ENCODE assay signal across 10 cellular contexts in the genomic region with DNA sequence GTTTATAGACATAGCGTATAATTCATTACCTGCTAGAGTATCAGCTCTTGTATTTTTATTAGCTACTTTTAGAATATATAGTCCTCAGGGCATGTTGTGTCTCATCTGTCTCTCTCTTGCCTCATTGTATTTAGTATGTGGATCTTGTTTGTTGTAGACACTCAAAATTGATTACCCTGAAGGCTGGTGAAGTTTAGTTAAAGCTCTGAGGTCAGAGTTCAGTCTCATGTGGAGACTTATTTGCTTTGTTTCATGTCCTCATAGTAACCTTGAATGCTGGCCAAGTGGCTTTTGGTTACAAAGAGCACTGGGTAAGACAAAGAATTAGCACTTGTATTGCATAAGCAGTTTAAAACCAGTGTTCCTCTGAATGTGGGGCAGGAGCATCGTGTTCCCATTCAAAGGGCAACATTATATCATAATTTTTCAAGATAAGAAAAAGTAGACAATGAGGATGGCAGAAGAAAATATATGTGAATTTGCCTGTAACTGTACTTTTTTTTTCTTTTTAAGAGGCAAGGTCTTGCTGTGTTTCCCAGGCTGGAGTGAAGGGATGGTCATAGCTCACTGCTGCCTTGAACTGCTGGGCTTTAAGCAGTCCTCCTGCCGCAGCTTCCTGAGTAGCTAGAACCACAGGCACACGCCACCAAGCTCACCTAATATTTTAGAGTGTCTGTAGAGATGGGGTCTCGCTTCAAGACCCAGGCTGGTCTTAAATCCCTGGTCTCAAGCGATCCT. TPM values are rescaled to one million over a fixed set of nuclear protein-coding genes. Genes with fewer than 3 reads are reported as not detected.
DNase-seq lines count a peak whose midpoint lies in the region; ATAC-seq and TF ChIP-seq lines count a peak whose summit lies in the region.
"Had no signal": no experiment of that assay in that cellular context is flagged by ENCODE, and none has a peak within 500 bp of the region (broad histone marks: within the 10 kb centered on the region; RNA-seq: fewer than 3 reads in every experiment).

No MANE protein-coding gene starts in this region.

- H3K4me3 Mint-ChIP-seq in activated CD8-positive, alpha-beta T cell treated with anti-CD3 and anti-CD28 coated beads for 36 hours, result no peak overlapping the region
- no peak overlapping the region for H3K4me3 Mint-ChIP-seq in activated CD8-positive, alpha-beta T cell treated with anti-CD3 and anti-CD28 coated beads, Interleukin-2, amount 10 ng/mL, durations not matched to agents 7 days and 5 days

- no peaks in the 10 kb centered on the region for H3K9me2 ChIP-seq in hepatocyte (replicated peaks; ENCODE audit: insufficient read depth)

- H3F3A ChIP-seq in smooth muscle cell (ENCODE audit: low read depth), result no peaks in the 10 kb centered on the region

- H3K36me3 ChIP-seq in hepatocyte (replicated peaks; ENCODE audit: insufficient read depth, low read depth) (no peaks in the 10 kb centered on the region), tibial nerve (peaks cover 0 to 6% (median 0%) of the 10 kb centered on the region in 3 donors), smooth muscle cell (ENCODE audit: low read depth) (no peaks in the 10 kb centered on the region)

- H3K27me3 Mint-ChIP-seq in activated CD8-positive, alpha-beta T cell treated with anti-CD3 and anti-CD28 coated beads for 36 hours, result no peaks in the 10 kb centered on the region
- no peaks in the 10 kb centered on the region for H3K27me3 Mint-ChIP-seq in activated CD8-positive, alpha-beta T cell treated with anti-CD3 and anti-CD28 coated beads, Interleukin-2, amount 10 ng/mL, durations not matched to agents 7 days and 5 days (ENCODE audit: low read depth)

- H4K20me1 ChIP-seq in hepatocyte (ENCODE audit: insufficient read depth, poor library complexity, severe bottlenecking) (no peaks in the 10 kb centered on the region), smooth muscle cell (ENCODE audit: low read depth) (peaks cover 11% of the 10 kb centered on the region)

- TF ChIP-seq EP300 in tibial nerve (IDR thresholded peaks at IDR 0.05), result peak in 1 of 2 donors; percentile 78

- no peak overlapping the region for H2AFZ ChIP-seq in hepatocyte
- no peak overlapping the region for H2AFZ ChIP-seq in smooth muscle cell (ENCODE audit: low read depth)

- H3K4me3 ChIP-seq in hepatocyte, result no peak overlapping the region
- no peak overlapping the region for H3K4me3 ChIP-seq in tibial nerve
- no peak overlapping the region for H3K4me3 ChIP-seq in smooth muscle cell
- H3K4me3 ChIP-seq: skin epidermis had no signal

- CTCF ChIA-PET in activated CD8-positive, alpha-beta T cell treated with anti-CD3 and anti-CD28 coated beads for 36 hours (lab: Charles Lee), result interaction anchor here (1.6 kb wide), 1 partner anchor 171 kb away, joined by 5 read pairs; no protein-coding TSS in a partner anchor
- CTCF ChIA-PET in activated CD8-positive, alpha-beta T cell treated with anti-CD3 and anti-CD28 coated beads, Interleukin-2, amount 10 ng/mL, durations not matched to agents 7 days and 5 days (lab: Charles Lee), result no interaction called here

- H3K9me3 ChIP-seq in hepatocyte (ENCODE audit: low read depth), result no peaks in the 10 kb centered on the region
- H3K9me3 ChIP-seq in tibial nerve, result no peaks in the 10 kb centered on the region
- no peaks in the 10 kb centered on the region for H3K9me3 ChIP-seq in smooth muscle cell (replicated peaks; ENCODE audit: low read depth)

- H3K4me2 ChIP-seq in hepatocyte, result peak overlapping the region; percentile 57
- H3K4me2 ChIP-seq in smooth muscle cell, result no peak overlapping the region

- H3K79me2 ChIP-seq in hepatocyte, result peaks cover 50% of the 10 kb centered on the region
- H3K79me2 ChIP-seq in smooth muscle cell (ENCODE audit: low read depth), result peaks cover 25% of the 10 kb centered on the region

- peaks cover 25% of the 10 kb centered on the region for H3K36me3 Mint-ChIP-seq in activated CD8-positive, alpha-beta T cell treated with anti-CD3 and anti-CD28 coated beads for 36 hours (ENCODE audit: low read depth)
- H3K36me3 Mint-ChIP-seq in activated CD8-positive, alpha-beta T cell treated with anti-CD3 and anti-CD28 coated beads, Interleukin-2, amount 10 ng/mL, durations not matched to agents 7 days and 5 days (ENCODE audit: low read depth), result peaks cover 15% of the 10 kb centered on the region

- 74% methylated on average over 6 of the region's 6 CpGs for WGBS in hepatocyte (ENCODE audit: low lambda C conversion rate, missing lambda C conversion rate)
- 66 to 74% methylated on average over 6 of the region's 6 CpGs for WGBS in tibial nerve, 2 donors
- 94% methylated on average over 6 of the region's 6 CpGs for WGBS in smooth muscle cell (ENCODE audit: low lambda C conversion rate)

- H3K4me1 ChIP-seq in hepatocyte (ENCODE audit: insufficient read depth) (peaks cover 37% of the 10 kb centered on the region), tibial nerve (peaks cover 0 to 66% (median 23%) of the 10 kb centered on the region in 4 donors), smooth muscle cell (ENCODE audit: low read depth) (peaks cover 6% of the 10 kb centered on the region)

- H3K27me3 ChIP-seq in hepatocyte, result no peaks in the 10 kb centered on the region
- H3K27me3 ChIP-seq in tibial nerve, result no peaks in the 10 kb centered on the region
- H3K27me3 ChIP-seq in smooth muscle cell (ENCODE audit: low read depth), result no peaks in the 10 kb centered on the region

- no peak for ATAC-seq in activated CD8-positive, alpha-beta T cell treated with anti-CD3 and anti-CD28 coated beads for 36 hours
- no peak for ATAC-seq in activated CD8-positive, alpha-beta T cell treated with anti-CD3 and anti-CD28 coated beads, Interleukin-2, amount 10 ng/mL, durations not matched to agents 7 days and 5 days
- ATAC-seq in GM18873 (IDR thresholded peaks at IDR 0.05; ENCODE audit: low FRiP score, unreplicated experiment), result no peak
- ATAC-seq: Panc1 had no signal

- DNase-seq in activated CD8-positive, alpha-beta T cell treated with anti-CD3 and anti-CD28 coated beads for 36 hours, result no peak
- no peak for DNase-seq in activated CD8-positive, alpha-beta T cell treated with anti-CD3 and anti-CD28 coated beads, Interleukin-2, amount 10 ng/mL, durations not matched to agents 7 days and 5 days
- DNase-seq in RPMI7951 (ENCODE audit: low read depth), result peak; percentile 19
- DNase-seq in hepatocyte (ENCODE audit: low spot score), result peak; percentile 34
- DNase-seq in tibial nerve (ENCODE audit: low spot score in 2 of 2), result peak in 1 of 2 donors; percentile 72
- no peak for DNase-seq in smooth muscle cell (lab: John Stamatoyannopoulos, UW; ENCODE audit: unreplicated experiment)
- DNase-seq in NCI-H2227 treated with DMSO at 0.1 percent for 48 hours (lab: John Stamatoyannopoulos, UW), result no peak

- H3K27ac ChIP-seq in hepatocyte, result peak overlapping the region; percentile 66
- peak overlapping the region in 3 of 4 donors; percentile 22 to 73 (median 48) for H3K27ac ChIP-seq in tibial nerve
- no peak overlapping the region for H3K27ac ChIP-seq in smooth muscle cell (ENCODE audit: low read depth)

- H3K9me3 Mint-ChIP-seq in activated CD8-positive, alpha-beta T cell treated with anti-CD3 and anti-CD28 coated beads for 36 hours, result no peaks in the 10 kb centered on the region
- H3K9me3 Mint-ChIP-seq in activated CD8-positive, alpha-beta T cell treated with anti-CD3 and anti-CD28 coated beads, Interleukin-2, amount 10 ng/mL, durations not matched to agents 7 days and 5 days (ENCODE audit: insufficient read depth), result no peaks in the 10 kb centered on the region

- H3K4me1 Mint-ChIP-seq in activated CD8-positive, alpha-beta T cell treated with anti-CD3 and anti-CD28 coated beads for 36 hours (ENCODE audit: low read depth), result peaks cover 54% of the 10 kb centered on the region
- peaks cover 11% of the 10 kb centered on the region for H3K4me1 Mint-ChIP-seq in activated CD8-positive, alpha-beta T cell treated with anti-CD3 and anti-CD28 coated beads, Interleukin-2, amount 10 ng/mL, durations not matched to agents 7 days and 5 days (ENCODE audit: low read depth)

- H3K9ac ChIP-seq in smooth muscle cell (ENCODE audit: low read depth), result no peak overlapping the region

- TF ChIP-seq CTCF in activated CD8-positive, alpha-beta T cell treated with anti-CD3 and anti-CD28 coated beads for 36 hours (IDR thresholded peaks at IDR 0.05), result no peak
- TF ChIP-seq CTCF in hepatocyte (IDR thresholded peaks at IDR 0.05; ENCODE audit: poor library complexity) (no peak), tibial nerve (IDR thresholded peaks at IDR 0.05) (no peak), smooth muscle cell (IDR thresholded peaks at IDR 0.05; ENCODE audit: borderline replicate concordance, insufficient read depth, poor library complexity, severe bottlenecking) (no peak)

- intact Hi-C loops in activated CD8-positive, alpha-beta T cell treated with anti-CD3 and anti-CD28 coated beads for 36 hours (cut with micrococcal nuclease), result no loop called here

- peak overlapping the region; percentile 4 for H3K27ac Mint-ChIP-seq in activated CD8-positive, alpha-beta T cell treated with anti-CD3 and anti-CD28 coated beads for 36 hours
- no peak overlapping the region for H3K27ac Mint-ChIP-seq in activated CD8-positive, alpha-beta T cell treated with anti-CD3 and anti-CD28 coated beads, Interleukin-2, amount 10 ng/mL, durations not matched to agents 7 days and 5 days

- no peak for TF ChIP-seq POLR2A in tibial nerve (IDR thresholded peaks at IDR 0.05)

- POLR2A ChIA-PET in activated CD8-positive, alpha-beta T cell treated with anti-CD3 and anti-CD28 coated beads for 36 hours (lab: Charles Lee), result interaction anchor here (0.8 to 1.9 kb wide), 2 partner anchors 17 to 30 kb away, joined by 3 to 6 read pairs; partner anchors contain the start of genes CNST and TFB2M
- POLR2A ChIA-PET in activated CD8-positive, alpha-beta T cell treated with anti-CD3 and anti-CD28 coated beads, Interleukin-2, amount 10 ng/mL, durations not matched to agents 7 days and 5 days (lab: Charles Lee), result no interaction called here

RNA-seq across cellular contexts. Expression of gene CNST, which starts 17.4 kb away (rescaled TPM):
- total RNA-seq in activated CD8-positive, alpha-beta T cell treated with anti-CD3 and anti-CD28 coated beads for 36 hours, result 10 to 100 TPM; 23.5 to 25.1 TPM
- total RNA-seq in activated CD8-positive, alpha-beta T cell treated with anti-CD3 and anti-CD28 coated beads, Interleukin-2, amount 10 ng/mL, durations not matched to agents 7 days and 5 days, result 10 to 100 TPM; 26.9 to 30.4 TPM
- total RNA-seq in RPMI7951 (2014; rRNA removed; shearing (Covaris generic)), result 12.0 and 12.3 TPM in 2 replicates
- 16.2 and 16.4 TPM in 2 replicates for total RNA-seq in hepatocyte
- 6.1 and 7.1 TPM in 2 replicates for polyA plus RNA-seq in hepatocyte
- total RNA-seq in tibial nerve, result 10 to 100 TPM; 16.5 to 20.3 (median 17.9) TPM
- 11.0 and 16.9 TPM in 2 replicates for total RNA-seq in smooth muscle cell
- polyA plus RNA-seq in smooth muscle cell, result 6.7 and 7.3 TPM in 2 replicates

RNA-seq across cellular contexts. Expression of gene TFB2M, which starts 17.6 kb away (rescaled TPM):
- 10 to 100 TPM; 16.0 TPM for total RNA-seq in activated CD8-positive, alpha-beta T cell treated with anti-CD3 and anti-CD28 coated beads for 36 hours
- 10 to 100 TPM; 10.4 to 12.3 TPM for total RNA-seq in activated CD8-positive, alpha-beta T cell treated with anti-CD3 and anti-CD28 coated beads, Interleukin-2, amount 10 ng/mL, durations not matched to agents 7 days and 5 days
- 22.0 and 25.6 TPM in 2 replicates for total RNA-seq in RPMI7951 (2014; rRNA removed; shearing (Covaris generic))
- total RNA-seq in hepatocyte, result 16.3 and 17.9 TPM in 2 replicates
- 13.2 and 14.2 TPM in 2 replicates for polyA plus RNA-seq in hepatocyte
- total RNA-seq in tibial nerve, result 1 to 10 TPM; 4.2 to 8.8 (median 7.6) TPM
- 22.5 and 24.0 TPM in 2 replicates for total RNA-seq in smooth muscle cell
- 15.0 and 16.8 TPM in 2 replicates for polyA plus RNA-seq in smooth muscle cell

Comparison
In these comparisons a context has a peak if more than half of its experiments do, and no peak if none do; other contexts are left out.
1. DNase-seq: peak in RPMI7951 (single experiment) and hepatocyte (single experiment); none in activated CD8-positive, alpha-beta T cell treated with anti-CD3 and anti-CD28 coated beads for 36 hours (single experiment), activated CD8-positive, alpha-beta T cell treated with anti-CD3 and anti-CD28 coated beads, Interleukin-2, amount 10 ng/mL, durations not matched to agents 7 days and 5 days (single experiment), smooth muscle cell (single experiment) and NCI-H2227 treated with DMSO at 0.1 percent for 48 hours (single experiment).